In genomic region chr18:45284174-45284573, GRCh38 we compare ENCODE assay signal across 18 cellular contexts.
DNase-seq lines count a peak whose midpoint lies in the region; ATAC-seq, FAIRE-seq and TF ChIP-seq lines count a peak whose summit lies in the region.
"Had no signal": no experiment of that assay in that cellular context is flagged by ENCODE, and none has a peak within 500 bp of the region (broad histone marks: within the 10 kb centered on the region; RNA-seq: fewer than 3 reads in every experiment).

No MANE protein-coding gene starts in this region.

- H3K27ac Mint-ChIP-seq in H9 = no peak overlapping the region; a peak in 1 of 7 replicates
- H3K27ac Mint-ChIP-seq: B cell; CD8-positive, alpha-beta T cell had no signal

- H3K79me1 ChIP-seq in H9 (ENCODE audit: insufficient read depth, low read depth, low read length, poor library complexity, severe bottlenecking) (no peaks in the 10 kb centered on the region), H1 (ENCODE audit: low read depth, low read length) (no peaks in the 10 kb centered on the region)

- H3K9me3 ChIP-seq in H9 (ENCODE audit: control insufficient read depth, low read depth, low read length) (no peaks in the 10 kb centered on the region), H1 (ENCODE audit: insufficient read depth in 2 of 2, low read depth in 1 of 2, low read length in 1 of 2) (no peaks in the 10 kb centered on the region), osteoblast (ENCODE audit: low read depth, low read length) (no peaks in the 10 kb centered on the region), stomach (no peaks in the 10 kb centered on the region)

- no peaks in the 10 kb centered on the region for H3K27me3 Mint-ChIP-seq in H9 (ENCODE audit: low read depth)

- no peak overlapping the region for H3K9ac ChIP-seq in H9 (ENCODE audit: extremely low read depth, insufficient read length, low read length)
- no peak overlapping the region for H3K9ac ChIP-seq in H1 (replicated peaks in 1 of 4; ENCODE audit: extremely low read depth in 1 of 4, low read depth in 3 of 4, low read length in 3 of 4)

- H2BK120ac ChIP-seq in H9 (ENCODE audit: low read depth, low read length, poor library complexity, severe bottlenecking) (no peak overlapping the region), H1 (replicated peaks; ENCODE audit: low read depth, low read length) (no peak overlapping the region)

- no peak overlapping the region for H4K5ac ChIP-seq in H9 (ENCODE audit: insufficient read length, low read depth, low read length)
- no peak overlapping the region for H4K5ac ChIP-seq in H1 (ENCODE audit: insufficient read length, low read depth, low read length)

- no peak for TF ChIP-seq EP300 in H1 (IDR thresholded peaks at IDR 0.05; ENCODE audit: borderline replicate concordance in 1 of 2, low read depth in 2 of 2, low read length in 2 of 2)
- no peak for TF ChIP-seq EP300 in stomach (IDR thresholded peaks at IDR 0.05)

- ATAC-seq in GM18519 (IDR thresholded peaks at IDR 0.05; ENCODE audit: low FRiP score, unreplicated experiment) = no peak
- ATAC-seq: CD8-positive, alpha-beta T cell had no signal

- TF ChIP-seq RAD21 in H1 (IDR thresholded peaks at IDR 0.05 in 1 of 2, conservative IDR thresholded peaks at IDR 0.05 in 1 of 2; ENCODE audit: low read depth in 2 of 2, low read length in 2 of 2) = peak in 1 of 2 experiments; percentile 34; a peak in 2 of 4 replicates

- H3K18ac ChIP-seq in H9 (ENCODE audit: insufficient read length, low read depth, low read length) = no peak overlapping the region
- 0 out of 2 replicates have a peak overlapping the region, but pooled peaks have one; percentile 41 for H3K18ac ChIP-seq in H1 (ENCODE audit: extremely low read depth, low read length)

- H4K91ac ChIP-seq in H9 (ENCODE audit: insufficient read length, low read depth, low read length) (no peak overlapping the region), H1 (replicated peaks; ENCODE audit: insufficient read length, low read length) (no peak overlapping the region)

- no peaks in the 10 kb centered on the region for H3K4me1 ChIP-seq in H9 (ENCODE audit: insufficient read depth, low read length)
- no peaks in the 10 kb centered on the region for H3K4me1 ChIP-seq in H1 (replicated peaks in 1 of 4; ENCODE audit: control insufficient read depth in 3 of 4, insufficient read depth in 4 of 4, low read length in 3 of 4)
- peaks cover 6% of the 10 kb centered on the region for H3K4me1 ChIP-seq in osteoblast (ENCODE audit: insufficient read depth, low read length)
- no peaks in the 10 kb centered on the region for H3K4me1 ChIP-seq in stomach

- no peaks in the 10 kb centered on the region for H3K79me2 ChIP-seq in H9 (ENCODE audit: insufficient read depth, low read length)
- H3K79me2 ChIP-seq in H1 (ENCODE audit: control insufficient read depth in 1 of 2, insufficient read depth in 2 of 2, low read length in 2 of 2) = no peaks in the 10 kb centered on the region
- no peaks in the 10 kb centered on the region for H3K79me2 ChIP-seq in osteoblast (ENCODE audit: insufficient read depth, low read length)

- H2BK15ac ChIP-seq in H9 (ENCODE audit: low read depth, low read length) (no peak overlapping the region), H1 (ENCODE audit: low read length) (peak overlapping the region; percentile 66; the same call in 1 of the 2 replicates)

- no peak overlapping the region for H2BK12ac ChIP-seq in H9 (ENCODE audit: insufficient read length, low read depth, low read length)
- H2BK12ac ChIP-seq in H1 (ENCODE audit: low read depth, low read length) = no peak overlapping the region

- H3K4ac ChIP-seq in H9 (ENCODE audit: low read depth, low read length) (no peak overlapping the region), H1 (replicated peaks; ENCODE audit: insufficient read length, low read depth, low read length) (no peak overlapping the region)

- WGBS in H9 (ENCODE audit: extremely low coverage, insufficient read length, low lambda C conversion rate) = no CpG with 5 or more reads among the region's 2 CpGs
- WGBS in H1 (ENCODE audit: extremely low coverage in 1 of 2, insufficient coverage in 1 of 2, insufficient read length in 1 of 2, insufficient replicate concordance in 2 of 2, low coverage in 1 of 2, low lambda C conversion rate in 2 of 2, missing lambda C conversion rate in 1 of 2), 2 experiments = 96% methylated on average over 2 of the region's 2 CpGs; no CpG with 5 or more reads in 1 of the 2 experiments
- WGBS in stomach, 5 donors = 88 to 95% (median 90%) methylated on average over 2 of the region's 2 CpGs

- POLR2A ChIA-PET in H1 (lab: Charles Lee; ENCODE audit: partially characterized antibody) = no interaction called here

- H2AK5ac ChIP-seq in H9 (ENCODE audit: insufficient read length, low read length) (no peak overlapping the region), H1 (ENCODE audit: low read depth, low read length) (no peak overlapping the region)

- H4K20me1 ChIP-seq in H9 (ENCODE audit: control insufficient read depth, insufficient read depth, insufficient read length) = no peaks in the 10 kb centered on the region
- no peaks in the 10 kb centered on the region for H4K20me1 ChIP-seq in H1 (replicated peaks in 1 of 2; ENCODE audit: control insufficient read depth in 1 of 2, insufficient read depth in 2 of 2, low read length in 2 of 2)
- H4K20me1 ChIP-seq in osteoblast (ENCODE audit: insufficient read depth, low read length) = no peaks in the 10 kb centered on the region

- TF ChIP-seq POLR2A in H1 (IDR thresholded peaks at IDR 0.05; ENCODE audit: control extremely low read depth in 1 of 2, low read depth in 2 of 2, low read length in 2 of 2) (no peak), stomach (IDR thresholded peaks at IDR 0.05) (no peak)

- FAIRE-seq in H1 (lab: Jason Lieb, UNC) = peak; percentile 7
- FAIRE-seq: D721Med, H54, RCC 7860 had no signal

- no peak overlapping the region for H3K4me2 ChIP-seq in H9 (ENCODE audit: insufficient read depth, insufficient read length, low read length)
- H3K4me2 ChIP-seq in H1 (ENCODE audit: insufficient read depth in 1 of 2, low read depth in 2 of 2, low read length in 2 of 2) = no peak overlapping the region
- H3K4me2 ChIP-seq in osteoblast (ENCODE audit: insufficient read depth, low read length) = no peak overlapping the region

- no peaks in the 10 kb centered on the region for H3K4me1 Mint-ChIP-seq in H9

- H3K27ac ChIP-seq in H9 (ENCODE audit: insufficient read length, low read depth, low read length) (no peak overlapping the region), H1 (ENCODE audit: low read depth, low read length) (no peak overlapping the region), osteoblast (ENCODE audit: low read depth, low read length) (no peak overlapping the region), stomach (no peak overlapping the region)

- H3K27me3 ChIP-seq in H9 (ENCODE audit: insufficient read depth, low read length) (no peaks in the 10 kb centered on the region), H1 (replicated peaks in 1 of 4; ENCODE audit: control insufficient read depth in 3 of 4, extremely low read depth in 1 of 4, insufficient read depth in 3 of 4, low read length in 3 of 4) (no peaks in the 10 kb centered on the region), osteoblast (ENCODE audit: insufficient read depth, low read length) (no peaks in the 10 kb centered on the region), stomach (no peaks in the 10 kb centered on the region)

- no peak overlapping the region for H3T11ph ChIP-seq in H9 (ENCODE audit: low read length)

- H2BK20ac ChIP-seq in H9 (ENCODE audit: low read depth, low read length, poor library complexity, severe bottlenecking) (no peak overlapping the region), H1 (ENCODE audit: low read length) (no peak overlapping the region)

- peak; percentile 40; the same call in 2 of the 3 replicates for TF ChIP-seq CTCF in H9 (conservative IDR thresholded peaks at IDR 0.05)
- TF ChIP-seq CTCF in H1 (IDR thresholded peaks at IDR 0.05; ENCODE audit: control extremely low read depth in 1 of 3, insufficient read depth in 1 of 3, low read depth in 1 of 3, low read length in 3 of 3) = peak; percentile 4 to 42 (median 35)
- no peak for TF ChIP-seq CTCF in osteoblast (IDR thresholded peaks at IDR 0.05; ENCODE audit: extremely low read depth, low read depth, low read length)
- TF ChIP-seq CTCF in stomach (IDR thresholded peaks at IDR 0.05) = no peak

- H3K36me3 Mint-ChIP-seq in H9 (ENCODE audit: insufficient read depth in 1 of 3, low read depth in 3 of 3) = no peaks in the 10 kb centered on the region
- H3K36me3 Mint-ChIP-seq: CD8-positive, alpha-beta T cell had no signal

- no peak overlapping the region for H3K23ac ChIP-seq in H9 (ENCODE audit: insufficient read length, low read depth, low read length)
- no peak overlapping the region for H3K23ac ChIP-seq in H1 (ENCODE audit: insufficient read length)

- no peak overlapping the region for H3K56ac ChIP-seq in H9 (ENCODE audit: insufficient read length, low read depth, low read length)
- H3K56ac ChIP-seq in H1 (replicated peaks; ENCODE audit: insufficient read length, low read depth, low read length) = no peak overlapping the region

- CTCF ChIA-PET in H1 (lab: Charles Lee; ENCODE audit: partially characterized antibody) = interaction anchor here (0.9 to 4.9 kb wide), 14 partner anchors 9 to 101 kb away, joined by 3 to 49 read pairs (median 5); no protein-coding TSS in a partner anchor

- H4K8ac ChIP-seq in H9 (replicated peaks; ENCODE audit: insufficient read length, low read depth, low read length) (no peak overlapping the region), H1 (ENCODE audit: extremely low read depth, insufficient read depth, low read length) (no peak overlapping the region)

- H2BK5ac ChIP-seq in H9 (ENCODE audit: insufficient read length, low read length) (no peak overlapping the region), H1 (ENCODE audit: low read depth, low read length) (no peak overlapping the region)

- H3K4me3 Mint-ChIP-seq in H9 = no peak overlapping the region
- H3K4me3 Mint-ChIP-seq: B cell; CD8-positive, alpha-beta T cell had no signal

- H2AFZ ChIP-seq in H9 (ENCODE audit: low read length) (peak overlapping the region; percentile 37), H1 (ENCODE audit: low read length) (peak overlapping the region; percentile 92), osteoblast (ENCODE audit: low read length) (peak overlapping the region; percentile 19)

- H3K36me3 ChIP-seq in H1 (ENCODE audit: control insufficient read depth in 2 of 4, insufficient read depth in 4 of 4, low read length in 3 of 4) = no peaks in the 10 kb centered on the region
- no peaks in the 10 kb centered on the region for H3K36me3 ChIP-seq in osteoblast (ENCODE audit: insufficient read depth, low read length)
- no peaks in the 10 kb centered on the region for H3K36me3 ChIP-seq in stomach

- DNase-seq in H9 (peak; percentile 31), NCI-H69 (lab: John Stamatoyannopoulos, UW) (peak; percentile 54), H1 (ENCODE audit: low read depth in 1 of 2, low spot score in 2 of 2) (no peak), osteoblast (ENCODE audit: insufficient read length, low spot score, missing footprints) (no peak), germinal center (ENCODE audit: low spot score) (no peak), stomach (no peak)
- DNase-seq: ACHN; CD8-positive, alpha-beta T cell; NCI-H1048; NCI-H146; NCI-H2107; NCI-H345; SHP77 had no signal

- no peaks in the 10 kb centered on the region for H3K9me3 Mint-ChIP-seq in H9
- H3K9me3 Mint-ChIP-seq: CD8-positive, alpha-beta T cell had no signal

- intact Hi-C loops in stomach (cut with DNase I; ENCODE audit: low total_unique reads) = no loop called here

- H3K14ac ChIP-seq in H9 (ENCODE audit: insufficient read depth, low read length) (no peak overlapping the region), H1 (ENCODE audit: insufficient read length) (no peak overlapping the region)

- H3K4me3 ChIP-seq in H1 (ENCODE audit: extremely low read depth in 1 of 4, insufficient read depth in 2 of 4, low read depth in 3 of 4, low read length in 4 of 4) (no peak overlapping the region), osteoblast (ENCODE audit: insufficient read depth, low read length) (no peak overlapping the region), stomach (no peak overlapping the region)

- no peaks in the 10 kb centered on the region for H3K23me2 ChIP-seq in H9 (ENCODE audit: insufficient read length, low read depth, low read length, poor library complexity, severe bottlenecking)
- H3K23me2 ChIP-seq in H1 (ENCODE audit: low read depth, low read length) = no peaks in the 10 kb centered on the region

Comparison
In these comparisons a context has a peak if more than half of its experiments do, and no peak if none do; other contexts are left out.
1. DNase-seq: peak in H9 (single experiment) and NCI-H69 (single experiment); none in H1 (0 of 2), osteoblast (single experiment), germinal center (single experiment) and stomach (single experiment).
2. H2AFZ ChIP-seq: peak in every context shown above with its lines; median percentile 92 in H1; 37 in H9; 19 in osteoblast.
3. CTCF ChIP-seq: peak in H9 (single experiment) and H1 (3 of 3); none in osteoblast (single experiment) and stomach (0 of 7).